In genomic region chr16:27433191-27433590, GRCh38 we compare ENCODE assay signal across 8 cellular contexts. TPM values are rescaled to one million over a fixed set of nuclear protein-coding genes. Genes with fewer than 3 reads are reported as not detected.
DNase-seq lines count a peak whose midpoint lies in the region; TF ChIP-seq lines count a peak whose summit lies in the region.
"Not testable (repeated sequence)": the region's sequence is repeated elsewhere in the genome, so short reads cannot be mapped to it uniquely, and the experiment has no call there.

No MANE protein-coding gene starts in this region.

- TF ChIP-seq POLR2A in testis (IDR thresholded peaks at IDR 0.05): not testable (repeated sequence)

- not testable (repeated sequence) for H2AFZ ChIP-seq in Loucy (ENCODE audit: low read length); mesenchymal stem cell (ENCODE audit: low read depth, low read length); trophoblast cell (ENCODE audit: insufficient read depth, low read length, poor library complexity)

- not testable (repeated sequence) for H3K4me3 ChIP-seq in Loucy (ENCODE audit: low read length, poor library complexity, severe bottlenecking); mesenchymal stem cell (ENCODE audit: insufficient read depth in 1 of 2, low read depth in 1 of 2, low read length in 2 of 2); trophoblast cell (ENCODE audit: low read depth, low read length); testis

- H3K18ac ChIP-seq in mesenchymal stem cell (ENCODE audit: low read depth in 1 of 2, low read length in 2 of 2); trophoblast cell (ENCODE audit: low read length): not testable (repeated sequence)

- H3K4me2 ChIP-seq in Loucy (ENCODE audit: low read depth, low read length, poor library complexity, severe bottlenecking): peak overlapping the region; percentile 40
- H3K4me2 ChIP-seq in mesenchymal stem cell (ENCODE audit: low read length, poor library complexity, severe bottlenecking): not testable (repeated sequence)
- peak overlapping the region; percentile 13 for H3K4me2 ChIP-seq in trophoblast cell (ENCODE audit: low read length)

- H3K4me3 Mint-ChIP-seq in CD14-positive monocyte; activated CD4-positive, alpha-beta memory T cell treated with anti-CD3 and anti-CD28 coated beads, Interleukin-2, amount 10 ng/mL, durations not matched to agents 7 days and 5 days; activated naive CD4-positive, alpha-beta T cell treated with anti-CD3 and anti-CD28 coated beads, Interleukin-2, amount 50 U/mL, for 24 hours: not testable (repeated sequence)
- peak overlapping the region; percentile 32 for H3K4me3 Mint-ChIP-seq in dendritic cell treated with granulocyte-macrophage colony-stimulating factor and Interleukin-4, amounts not matched to agents 40 ng/mL and 50 ng/mL, for 4 days

- H3K23ac ChIP-seq in mesenchymal stem cell (ENCODE audit: low read length in 2 of 2); trophoblast cell (ENCODE audit: low read length): not testable (repeated sequence)

- peaks cover 22% of the 10 kb centered on the region for H3K4me1 Mint-ChIP-seq in CD14-positive monocyte
- H3K4me1 Mint-ChIP-seq in activated CD4-positive, alpha-beta memory T cell treated with anti-CD3 and anti-CD28 coated beads, Interleukin-2, amount 10 ng/mL, durations not matched to agents 7 days and 5 days: peaks cover 17% of the 10 kb centered on the region
- H3K4me1 Mint-ChIP-seq in activated naive CD4-positive, alpha-beta T cell treated with anti-CD3 and anti-CD28 coated beads, Interleukin-2, amount 50 U/mL, for 24 hours: peaks cover 32% of the 10 kb centered on the region
- H3K4me1 Mint-ChIP-seq in dendritic cell treated with granulocyte-macrophage colony-stimulating factor and Interleukin-4, amounts not matched to agents 40 ng/mL and 50 ng/mL, for 4 days (ENCODE audit: low read depth): peaks cover 54% of the 10 kb centered on the region

- WGBS in mesenchymal stem cell: 96% methylated on average over 3 of the region's 5 CpGs
- WGBS in trophoblast cell (ENCODE audit: extremely low coverage, insufficient coverage, insufficient read length): no CpG with 5 or more reads among the region's 5 CpGs
- 73 to 81% methylated on average over 5 of the region's 5 CpGs for WGBS in testis, 2 donors

- intact Hi-C loops in CD14-positive monocyte (cut with micrococcal nuclease); dendritic cell treated with granulocyte-macrophage colony-stimulating factor and Interleukin-4, amounts not matched to agents 40 ng/mL and 50 ng/mL, for 4 days (cut with micrococcal nuclease); testis (cut with DNase I; ENCODE audit: low total_unique reads): not testable (repeated sequence)

- H3K27me3 Mint-ChIP-seq in CD14-positive monocyte (ENCODE audit: low read depth in 3 of 3): peaks cover 27 to 34% (median 33%) of the 10 kb centered on the region in 3 donors
- H3K27me3 Mint-ChIP-seq in activated CD4-positive, alpha-beta memory T cell treated with anti-CD3 and anti-CD28 coated beads, Interleukin-2, amount 10 ng/mL, durations not matched to agents 7 days and 5 days; activated naive CD4-positive, alpha-beta T cell treated with anti-CD3 and anti-CD28 coated beads, Interleukin-2, amount 50 U/mL, for 24 hours: not testable (repeated sequence)
- peaks cover 14% of the 10 kb centered on the region for H3K27me3 Mint-ChIP-seq in dendritic cell treated with granulocyte-macrophage colony-stimulating factor and Interleukin-4, amounts not matched to agents 40 ng/mL and 50 ng/mL, for 4 days

- not testable (repeated sequence) for H3K36me3 Mint-ChIP-seq in CD14-positive monocyte
- peaks cover 57% of the 10 kb centered on the region for H3K36me3 Mint-ChIP-seq in activated CD4-positive, alpha-beta memory T cell treated with anti-CD3 and anti-CD28 coated beads, Interleukin-2, amount 10 ng/mL, durations not matched to agents 7 days and 5 days (ENCODE audit: low read depth)
- peaks cover 26% of the 10 kb centered on the region for H3K36me3 Mint-ChIP-seq in activated naive CD4-positive, alpha-beta T cell treated with anti-CD3 and anti-CD28 coated beads, Interleukin-2, amount 50 U/mL, for 24 hours
- peaks cover 86% of the 10 kb centered on the region for H3K36me3 Mint-ChIP-seq in dendritic cell treated with granulocyte-macrophage colony-stimulating factor and Interleukin-4, amounts not matched to agents 40 ng/mL and 50 ng/mL, for 4 days (ENCODE audit: low read depth)

- not testable (repeated sequence) for H3F3A ChIP-seq in Loucy (ENCODE audit: low read depth)

- H2BK120ac ChIP-seq in mesenchymal stem cell (ENCODE audit: low read depth, low read length); trophoblast cell (ENCODE audit: insufficient read depth, low read length, poor library complexity): not testable (repeated sequence)

- not testable (repeated sequence) for H3K79me2 ChIP-seq in Loucy (ENCODE audit: insufficient read depth, low read length); trophoblast cell (ENCODE audit: control insufficient read depth, insufficient read depth, low read length, poor library complexity)

- not testable (repeated sequence) for H2BK12ac ChIP-seq in mesenchymal stem cell (ENCODE audit: low read length in 2 of 2); trophoblast cell (ENCODE audit: low read length)

- not testable (repeated sequence) for H3K9me2 ChIP-seq in Loucy (replicated peaks; ENCODE audit: low read depth, low read length)

- POLR2A ChIA-PET in activated CD4-positive, alpha-beta memory T cell treated with anti-CD3 and anti-CD28 coated beads, Interleukin-2, amount 10 ng/mL, durations not matched to agents 7 days and 5 days (lab: Charles Lee): interaction anchor here (1.0 kb wide), 1 partner anchor 26 kb away, joined by 3 read pairs; no protein-coding TSS in a partner anchor

- H4K91ac ChIP-seq in mesenchymal stem cell (ENCODE audit: low read length); trophoblast cell (ENCODE audit: low read depth, low read length): not testable (repeated sequence)

- H3K9me3 ChIP-seq in Loucy (ENCODE audit: insufficient read depth, low read depth, low read length); mesenchymal stem cell (ENCODE audit: control insufficient read depth, low read length); trophoblast cell (ENCODE audit: insufficient read depth, low read depth, low read length); testis: not testable (repeated sequence)

- H3K4ac ChIP-seq in mesenchymal stem cell (ENCODE audit: low read depth in 1 of 2, low read length in 2 of 2); trophoblast cell (ENCODE audit: low read depth, low read length): not testable (repeated sequence)

- H3K27ac Mint-ChIP-seq in CD14-positive monocyte: not testable (repeated sequence)
- peak overlapping the region; percentile 31 for H3K27ac Mint-ChIP-seq in activated CD4-positive, alpha-beta memory T cell treated with anti-CD3 and anti-CD28 coated beads, Interleukin-2, amount 10 ng/mL, durations not matched to agents 7 days and 5 days
- H3K27ac Mint-ChIP-seq in activated naive CD4-positive, alpha-beta T cell treated with anti-CD3 and anti-CD28 coated beads, Interleukin-2, amount 50 U/mL, for 24 hours: peak overlapping the region; percentile 66
- H3K27ac Mint-ChIP-seq in dendritic cell treated with granulocyte-macrophage colony-stimulating factor and Interleukin-4, amounts not matched to agents 40 ng/mL and 50 ng/mL, for 4 days: peak overlapping the region; percentile 69

- not testable (repeated sequence) for H3K27me3 ChIP-seq in Loucy (ENCODE audit: insufficient read depth, low read length, poor library complexity, severe bottlenecking); mesenchymal stem cell (ENCODE audit: control insufficient read depth in 1 of 2, insufficient read depth in 1 of 2, low read length in 2 of 2); trophoblast cell (ENCODE audit: insufficient read depth, low read length); testis

- H2BK5ac ChIP-seq in mesenchymal stem cell (ENCODE audit: low read depth, low read length, poor library complexity, severe bottlenecking); trophoblast cell (ENCODE audit: low read depth, low read length, poor library complexity): not testable (repeated sequence)

- H3K9ac ChIP-seq in Loucy (ENCODE audit: low read depth, low read length, poor library complexity, severe bottlenecking) (peak overlapping the region; percentile 49), mesenchymal stem cell (ENCODE audit: low read length) (peak overlapping the region; percentile 76)
- H3K9ac ChIP-seq in trophoblast cell (ENCODE audit: low read length): not testable (repeated sequence)

- DNase-seq in CD14-positive monocyte (ENCODE audit: low spot score) (peak; percentile 8), trophoblast cell (peak in 1 of 2 donors; percentile 23), testis (peak; percentile 8)
- DNase-seq in activated CD4-positive, alpha-beta memory T cell treated with anti-CD3 and anti-CD28 coated beads, Interleukin-2, amount 10 ng/mL, durations not matched to agents 7 days and 5 days; mesenchymal stem cell: not testable (repeated sequence)

- H3K14ac ChIP-seq in mesenchymal stem cell (ENCODE audit: low read length in 2 of 2); trophoblast cell (ENCODE audit: low read length): not testable (repeated sequence)

- not testable (repeated sequence) for H3K36me3 ChIP-seq in Loucy (ENCODE audit: insufficient read depth, low read length); mesenchymal stem cell (ENCODE audit: control insufficient read depth in 1 of 2, insufficient read depth in 2 of 2, low read depth in 1 of 2, low read length in 2 of 2); trophoblast cell (ENCODE audit: control insufficient read depth in 1 of 2, insufficient read depth in 2 of 2, low read length in 2 of 2); testis (ENCODE audit: low read depth, missing control alignments)

- H2AK5ac ChIP-seq in mesenchymal stem cell (ENCODE audit: low read length, severe bottlenecking); trophoblast cell (ENCODE audit: low read length): not testable (repeated sequence)

- CTCF ChIA-PET in activated CD4-positive, alpha-beta memory T cell treated with anti-CD3 and anti-CD28 coated beads, Interleukin-2, amount 10 ng/mL, durations not matched to agents 7 days and 5 days (lab: Charles Lee): interaction anchor here (1.9 kb wide), 1 partner anchor 11 kb away, joined by 4 read pairs; no protein-coding TSS in a partner anchor

- H3K27ac ChIP-seq in mesenchymal stem cell (ENCODE audit: low read length, poor library complexity, severe bottlenecking); testis: not testable (repeated sequence)
- H3K27ac ChIP-seq in trophoblast cell (ENCODE audit: low read depth, low read length): peak overlapping the region; percentile 35

- H3K79me1 ChIP-seq in mesenchymal stem cell (replicated peaks; ENCODE audit: low read length, poor library complexity, severe bottlenecking); trophoblast cell (ENCODE audit: low read length): not testable (repeated sequence)

- peaks cover 46% of the 10 kb centered on the region for H3K4me1 ChIP-seq in Loucy (ENCODE audit: insufficient read depth, low read length, poor library complexity, severe bottlenecking)
- not testable (repeated sequence) for H3K4me1 ChIP-seq in mesenchymal stem cell (ENCODE audit: control insufficient read depth, insufficient read depth, low read depth, low read length); testis
- H3K4me1 ChIP-seq in trophoblast cell (ENCODE audit: control insufficient read depth in 1 of 2, insufficient read depth in 2 of 2, low read length in 2 of 2): peaks cover 13% of the 10 kb centered on the region in 2 experiments

- not testable (repeated sequence) for H2BK15ac ChIP-seq in mesenchymal stem cell (ENCODE audit: low read depth, poor library complexity, severe bottlenecking)

- not testable (repeated sequence) for H4K20me1 ChIP-seq in Loucy (ENCODE audit: insufficient read depth, low read length, poor library complexity, severe bottlenecking)

- H4K8ac ChIP-seq in mesenchymal stem cell (ENCODE audit: low read length); trophoblast cell (ENCODE audit: low read depth, low read length): not testable (repeated sequence)

- not testable (repeated sequence) for TF ChIP-seq CTCF in CD14-positive monocyte (IDR thresholded peaks at IDR 0.05); Loucy (conservative IDR thresholded peaks at IDR 0.05; ENCODE audit: low read length); testis (IDR thresholded peaks at IDR 0.05)

- not testable (repeated sequence) for H3K9me3 Mint-ChIP-seq in CD14-positive monocyte; activated CD4-positive, alpha-beta memory T cell treated with anti-CD3 and anti-CD28 coated beads, Interleukin-2, amount 10 ng/mL, durations not matched to agents 7 days and 5 days; activated naive CD4-positive, alpha-beta T cell treated with anti-CD3 and anti-CD28 coated beads, Interleukin-2, amount 50 U/mL, for 24 hours; dendritic cell treated with granulocyte-macrophage colony-stimulating factor and Interleukin-4, amounts not matched to agents 40 ng/mL and 50 ng/mL, for 4 days

- H4K12ac ChIP-seq in trophoblast cell (ENCODE audit: low read depth, low read length): not testable (repeated sequence)

RNA-seq across cellular contexts. Expression of gene IL21R, which starts 31.2 kb away (rescaled TPM):
- 1 to 10 TPM; 1.0 to 1.7 TPM for polyA plus RNA-seq in CD14-positive monocyte
- 10 to 100 TPM; 29.2 to 29.5 TPM for total RNA-seq in activated CD4-positive, alpha-beta memory T cell treated with anti-CD3 and anti-CD28 coated beads, Interleukin-2, amount 10 ng/mL, durations not matched to agents 7 days and 5 days
- polyA plus RNA-seq in mesenchymal stem cell (2013, experiment 1 of 2): 1.6 TPM
- polyA plus RNA-seq in mesenchymal stem cell (2013, experiment 2 of 2): 1.6 TPM
- polyA plus RNA-seq in trophoblast cell (2013): 0.08 and 0.15 TPM in 2 replicates
- total RNA-seq in testis: under 1 TPM; 0.31 to 0.87 TPM
- polyA plus RNA-seq in testis (ENCODE audit: insufficient read depth, low read depth, low replicate concordance): 2.3 TPM

Comparison
In these comparisons a context has a peak if more than half of its experiments do, and no peak if none do; other contexts are left out.
1. RNA of gene IL21R, which starts 31.2 kb away (total RNA-seq): 29.2 to 29.5 TPM in activated CD4-positive, alpha-beta memory T cell treated with anti-CD3 and anti-CD28 coated beads, Interleukin-2, amount 10 ng/mL, durations not matched to agents 7 days and 5 days; 0.31 to 0.87 TPM in testis; every median in the first group is over 10 times any median in the second.